In the genomic region with DNA sequence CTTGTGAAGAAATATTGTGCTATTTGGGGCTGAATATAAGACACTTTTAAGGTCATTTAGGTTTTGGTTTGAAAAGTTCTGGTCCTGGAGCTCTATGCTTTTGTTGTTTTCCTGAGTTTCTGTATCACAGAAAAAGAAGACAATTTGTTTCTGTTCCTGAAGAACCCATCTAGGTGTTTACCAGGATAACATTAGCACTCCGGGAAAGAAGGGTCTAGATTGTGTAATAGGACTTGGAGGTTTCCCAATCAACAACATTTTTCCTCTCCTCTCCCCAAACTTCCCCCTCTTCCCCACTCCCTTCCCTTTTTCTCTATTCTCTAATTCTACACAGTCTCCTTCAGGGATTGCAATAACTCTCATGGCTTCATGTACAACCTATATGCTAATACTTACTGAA, we compare ENCODE assay signal across 17 cellular contexts.
DNase-seq lines count a peak whose midpoint lies in the region; ATAC-seq, FAIRE-seq and TF ChIP-seq lines count a peak whose summit lies in the region.
"Had no signal": no experiment of that assay in that cellular context is flagged by ENCODE, and none has a peak within 500 bp of the region (broad histone marks: within the 10 kb centered on the region; RNA-seq: fewer than 3 reads in every experiment).

No MANE protein-coding gene starts in this region.

- peaks cover 47% of the 10 kb centered on the region for H3K4me1 Mint-ChIP-seq in activated naive CD4-positive, alpha-beta T cell treated with anti-CD3 and anti-CD28 coated beads, Interleukin-2, amount 50 U/mL, for 24 hours
- peaks cover 8% of the 10 kb centered on the region for H3K4me1 Mint-ChIP-seq in activated B cell treated with CpG ODN at 0.5 μM for 24 hours
- H3K4me1 Mint-ChIP-seq in memory B cell = peaks cover 7% of the 10 kb centered on the region

- POLR2A ChIA-PET in activated B cell treated with CpG ODN at 0.5 μM for 24 hours (lab: Charles Lee) = no interaction called here

- TF ChIP-seq CTCF in activated B cell treated with CpG ODN at 0.5 μM for 24 hours (IDR thresholded peaks at IDR 0.05) (no peak), D721Med (IDR thresholded peaks at IDR 0.05; ENCODE audit: insufficient read depth, missing control alignments) (no peak)

- FAIRE-seq in D721Med (lab: Jason Lieb, UNC) = no peak
- FAIRE-seq: endothelial cell of umbilical vein had no signal

- H3K27me3 Mint-ChIP-seq in activated naive CD4-positive, alpha-beta T cell treated with anti-CD3 and anti-CD28 coated beads, Interleukin-2, amount 50 U/mL, for 24 hours = no peaks in the 10 kb centered on the region
- no peaks in the 10 kb centered on the region for H3K27me3 Mint-ChIP-seq in activated B cell treated with CpG ODN at 0.5 μM for 24 hours
- no peaks in the 10 kb centered on the region for H3K27me3 Mint-ChIP-seq in memory B cell

- H3K4me3 Mint-ChIP-seq in activated naive CD4-positive, alpha-beta T cell treated with anti-CD3 and anti-CD28 coated beads, Interleukin-2, amount 50 U/mL, for 24 hours = no peak overlapping the region
- no peak overlapping the region for H3K4me3 Mint-ChIP-seq in activated B cell treated with CpG ODN at 0.5 μM for 24 hours
- H3K4me3 Mint-ChIP-seq in memory B cell = no peak overlapping the region

- H3K27ac Mint-ChIP-seq in activated naive CD4-positive, alpha-beta T cell treated with anti-CD3 and anti-CD28 coated beads, Interleukin-2, amount 50 U/mL, for 24 hours = peak overlapping the region; percentile 77
- H3K27ac Mint-ChIP-seq in activated B cell treated with CpG ODN at 0.5 μM for 24 hours = peak overlapping the region; percentile 41
- peak overlapping the region; percentile 14 for H3K27ac Mint-ChIP-seq in memory B cell

- intact Hi-C loops in activated B cell treated with CpG ODN at 0.5 μM for 24 hours (cut with micrococcal nuclease) = no loop called here

- CTCF ChIA-PET in activated B cell treated with CpG ODN at 0.5 μM for 24 hours (lab: Charles Lee) = interaction anchor here (1.4 kb wide), 1 partner anchor 396 kb away, joined by 3 read pairs; no protein-coding TSS in a partner anchor

- H3K9me3 Mint-ChIP-seq in activated naive CD4-positive, alpha-beta T cell treated with anti-CD3 and anti-CD28 coated beads, Interleukin-2, amount 50 U/mL, for 24 hours = no peaks in the 10 kb centered on the region
- no peaks in the 10 kb centered on the region for H3K9me3 Mint-ChIP-seq in activated B cell treated with CpG ODN at 0.5 μM for 24 hours
- no peaks in the 10 kb centered on the region for H3K9me3 Mint-ChIP-seq in memory B cell

- ATAC-seq in activated B cell treated with CpG ODN at 0.5 μM for 24 hours (ENCODE audit: low read depth) (no peak), memory B cell (ENCODE audit: low read depth) (no peak), HG03521 (IDR thresholded peaks at IDR 0.05; ENCODE audit: unreplicated experiment) (no peak)
- ATAC-seq: body of pancreas, left lobe of liver had no signal

- no peak for DNase-seq in activated naive CD4-positive, alpha-beta T cell treated with Interleukin-2 at 50 U/mL for 16 hours
- DNase-seq in activated B cell treated with CpG ODN at 0.5 μM for 24 hours (no peak), memory B cell (ENCODE audit: low spot score in 2 of 2) (no peak), D721Med (ENCODE audit: insufficient read length, low spot score) (no peak)
- DNase-seq in NK-92 treated with Interleukin-12 subunit alpha and Interleukin-12 subunit beta, amount 100 ng/mL, for 24 hours (lab: John Stamatoyannopoulos, UW) = no peak
- DNase-seq: activated CD4-positive, alpha-beta T cell treated with anti-CD3 and anti-CD28 coated beads for 1 hour; adrenal gland; body of pancreas; cerebellar nuclear complex; mesendoderm; NCI-H146; T-helper 1 cell; transverse colon had no signal

- H3K36me3 Mint-ChIP-seq in activated naive CD4-positive, alpha-beta T cell treated with anti-CD3 and anti-CD28 coated beads, Interleukin-2, amount 50 U/mL, for 24 hours = peaks cover 37% of the 10 kb centered on the region
- peaks cover 76% of the 10 kb centered on the region for H3K36me3 Mint-ChIP-seq in activated B cell treated with CpG ODN at 0.5 μM for 24 hours (ENCODE audit: low read depth)
- H3K36me3 Mint-ChIP-seq in memory B cell = peaks cover 32% of the 10 kb centered on the region

Comparison
In these comparisons a context has a peak if more than half of its experiments do, and no peak if none do; other contexts are left out.
1. H3K27ac Mint-ChIP-seq: peak in every context shown above with its lines; median percentile 77 in activated naive CD4-positive, alpha-beta T cell treated with anti-CD3 and anti-CD28 coated beads, Interleukin-2, amount 50 U/mL, for 24 hours; 41 in activated B cell treated with CpG ODN at 0.5 μM for 24 hours; 14 in memory B cell.